ENCODE assay signal across 15 cellular contexts in the genomic region with DNA sequence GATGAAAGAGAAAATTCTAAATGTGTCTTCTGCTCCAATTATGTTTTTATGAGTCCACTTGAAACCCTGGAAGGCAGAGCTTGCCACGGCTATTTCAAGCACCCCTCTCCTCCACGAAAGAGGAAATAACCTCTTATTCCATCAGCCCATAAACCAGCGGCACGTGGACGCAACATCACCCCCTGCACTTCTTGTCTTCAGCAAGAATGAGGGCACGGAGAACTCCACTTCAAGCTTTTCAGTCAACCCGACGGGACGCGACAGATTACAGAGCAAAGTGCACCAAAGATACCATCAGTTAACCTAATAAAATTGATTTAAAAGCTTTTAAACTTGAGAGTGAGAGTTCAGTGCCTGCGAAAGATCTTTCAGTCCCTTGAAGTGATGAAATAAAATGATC.
DNase-seq lines count a peak whose midpoint lies in the region; ATAC-seq and TF ChIP-seq lines count a peak whose summit lies in the region.
"Had no signal": no experiment of that assay in that cellular context is flagged by ENCODE, and none has a peak within 500 bp of the region (broad histone marks: within the 10 kb centered on the region; RNA-seq: fewer than 3 reads in every experiment).

No MANE protein-coding gene starts in this region.

- no peak overlapping the region for H2BK12ac ChIP-seq in neuronal stem cell (ENCODE audit: low read length)

- H3K4me1 ChIP-seq in GM23338 (ENCODE audit: insufficient read depth) (no peaks in the 10 kb centered on the region), neuronal stem cell (ENCODE audit: control insufficient read depth in 2 of 2, insufficient read depth in 1 of 2, low read depth in 1 of 2, low read length in 2 of 2) (peaks cover 2 to 4% of the 10 kb centered on the region in 2 donors)
- H3K4me1 ChIP-seq: A549 had no signal

- no peaks in the 10 kb centered on the region for H3K9me2 ChIP-seq in GM23338 (ENCODE audit: insufficient read depth)

- H3K79me1 ChIP-seq in neuronal stem cell (ENCODE audit: low read depth, low read length): no peaks in the 10 kb centered on the region

- no peak overlapping the region for H4K8ac ChIP-seq in neuronal stem cell (ENCODE audit: low read depth, low read length)

- in situ Hi-C loops in KBM-7 (cut with MboI; ENCODE audit: low pct_unique_long_range_greater_than_20kb, low sequenced_read_pairs): no loop called here

- no peaks in the 10 kb centered on the region; the same call in 1 of the 2 replicates for H3K36me3 ChIP-seq in GM23338 (ENCODE audit: insufficient read depth)
- H3K36me3 ChIP-seq in neuronal stem cell (replicated peaks in 1 of 2; ENCODE audit: control insufficient read depth in 2 of 2, insufficient read depth in 2 of 2, low read length in 2 of 2): no peaks in the 10 kb centered on the region

- H3K4ac ChIP-seq in neuronal stem cell (ENCODE audit: low read length): no peak overlapping the region

- H2AFZ ChIP-seq in GM23338 (no peak overlapping the region), neuronal stem cell (ENCODE audit: low read length) (no peak overlapping the region)

- H3K4me3 Mint-ChIP-seq in GM23338 (no peak overlapping the region), WTC11 (no peak overlapping the region)
- H3K4me3 Mint-ChIP-seq: CD14-positive monocyte; CD8-positive, alpha-beta T cell; HFFc6 had no signal

- H3K27ac Mint-ChIP-seq in GM23338: no peak overlapping the region
- H3K27ac Mint-ChIP-seq in WTC11: peak overlapping the region; percentile 75
- H3K27ac Mint-ChIP-seq: CD14-positive monocyte; CD8-positive, alpha-beta T cell; HFFc6 had no signal

- H3K36me3 Mint-ChIP-seq in GM23338 (ENCODE audit: low read depth) (peaks cover 33% of the 10 kb centered on the region), WTC11 (peaks cover 18% of the 10 kb centered on the region)
- H3K36me3 Mint-ChIP-seq: CD14-positive monocyte; CD8-positive, alpha-beta T cell had no signal

- H3F3A ChIP-seq in GM23338 (replicated peaks; ENCODE audit: low read depth): no peaks in the 10 kb centered on the region

- no peak overlapping the region for H2AK5ac ChIP-seq in neuronal stem cell (ENCODE audit: low read depth, low read length)

- DNase-seq in GM23338 (ENCODE audit: low spot score): no peak
- DNase-seq in KBM-7: peak; percentile 0
- DNase-seq in WTC11 (ENCODE audit: low spot score): no peak
- no peak for DNase-seq in neuronal stem cell (ENCODE audit: low spot score)
- DNase-seq in DMS114 treated with DMSO at 0.1 percent for 48 hours (lab: John Stamatoyannopoulos, UW; ENCODE audit: unreplicated experiment): no peak
- DNase-seq: CD8-positive, alpha-beta T cell; COR-L47; DND-41; GDM1; HCEC 1CT; HFFc6 had no signal

- H2BK120ac ChIP-seq in neuronal stem cell (ENCODE audit: low read depth, low read length): no peak overlapping the region

- 0 out of 2 replicates have a peak overlapping the region, but pooled peaks have one; percentile 66 for H3K27ac ChIP-seq in GM23338 (ENCODE audit: low read depth)
- H3K27ac ChIP-seq in neuronal stem cell (replicated peaks; ENCODE audit: low read length): no peak overlapping the region
- H3K27ac ChIP-seq: A549, HL-60 had no signal

- TF ChIP-seq CTCF in GM23338 (conservative IDR thresholded peaks at IDR 0.05; ENCODE audit: low read depth in 2 of 2): no peak
- no peak for TF ChIP-seq CTCF in WTC11 (IDR thresholded peaks at IDR 0.05)

- POLR2A ChIA-PET in WTC11 (lab: Charles Lee): no interaction called here

- H3K4me1 Mint-ChIP-seq in GM23338 (peaks cover 6% of the 10 kb centered on the region; the same call in 1 of the 3 replicates), WTC11 (peaks cover 21% of the 10 kb centered on the region)
- H3K4me1 Mint-ChIP-seq: CD14-positive monocyte had no signal

- H4K91ac ChIP-seq in neuronal stem cell (ENCODE audit: low read depth, low read length, poor library complexity): no peak overlapping the region

- H3K9me3 ChIP-seq in neuronal stem cell (replicated peaks in 1 of 2; ENCODE audit: control insufficient read depth in 2 of 2, insufficient read depth in 1 of 2, low read depth in 1 of 2, low read length in 2 of 2): no peaks in the 10 kb centered on the region
- H3K9me3 ChIP-seq: A549 had no signal

- H3K14ac ChIP-seq in neuronal stem cell (ENCODE audit: low read length): no peak overlapping the region

- ATAC-seq in GM23338 (no peak), WTC11 (no peak), HG02763 (IDR thresholded peaks at IDR 0.05; ENCODE audit: unreplicated experiment) (no peak)
- ATAC-seq: A549; CD8-positive, alpha-beta T cell had no signal

- no peak overlapping the region for H3K9ac ChIP-seq in neuronal stem cell (ENCODE audit: low read depth, low read length, poor library complexity)

- H4K20me1 ChIP-seq in GM23338 (replicated peaks; ENCODE audit: insufficient read depth): no peaks in the 10 kb centered on the region

- H3K4me3 ChIP-seq in GM23338 (no peak overlapping the region), neuronal stem cell (ENCODE audit: low read length in 2 of 2) (no peak overlapping the region)
- H3K4me3 ChIP-seq: A549 had no signal

- CTCF ChIA-PET in WTC11 (lab: Charles Lee): interaction anchor here (0.6 kb wide), 1 partner anchor 410 kb away, joined by 3 read pairs; no protein-coding TSS in a partner anchor

- peaks cover 7% of the 10 kb centered on the region for H3K27me3 Mint-ChIP-seq in GM23338 (ENCODE audit: insufficient read depth, low read depth, poor library complexity)
- H3K27me3 Mint-ChIP-seq in WTC11 (ENCODE audit: low read depth): no peaks in the 10 kb centered on the region; the same call in 1 of the 2 replicates

- H3K9me3 Mint-ChIP-seq in GM23338 (peaks cover 19% of the 10 kb centered on the region), WTC11 (peaks cover 20% of the 10 kb centered on the region)

- H3K23ac ChIP-seq in neuronal stem cell (ENCODE audit: low read depth, low read length, poor library complexity): no peak overlapping the region

- no peaks in the 10 kb centered on the region for H3K79me2 ChIP-seq in GM23338 (replicated peaks; ENCODE audit: insufficient read depth)

- H3K27me3 ChIP-seq in GM23338 (ENCODE audit: insufficient read depth): no peaks in the 10 kb centered on the region
- no peaks in the 10 kb centered on the region for H3K27me3 ChIP-seq in neuronal stem cell (ENCODE audit: control insufficient read depth in 3 of 3, insufficient read depth in 3 of 3, low read depth in 1 of 3, low read length in 3 of 3)

- peak overlapping the region; percentile 42 for H3K18ac ChIP-seq in neuronal stem cell (ENCODE audit: low read length)

- H3K4me2 ChIP-seq in GM23338 (no peak overlapping the region), neuronal stem cell (ENCODE audit: insufficient read depth, low read length, poor library complexity, severe bottlenecking) (no peak overlapping the region)
- H3K4me2 ChIP-seq: A549 had no signal

- no peak overlapping the region for H2BK15ac ChIP-seq in neuronal stem cell (ENCODE audit: low read length)

- no CpG with 5 or more reads among the region's 11 CpGs for WGBS in neuronal stem cell (ENCODE audit: extremely low coverage in 2 of 2, insufficient read length in 2 of 2, insufficient replicate concordance in 1 of 2), 2 donors

- H2BK5ac ChIP-seq in neuronal stem cell (ENCODE audit: low read length): no peak overlapping the region

TF ChIP-seq in GM23338, 12 proteins besides CTCF, POLR2A, EP300 and RAD21 (continues in another document):
- no peak for TF ChIP-seq JUNB (IDR thresholded peaks at IDR 0.05; ENCODE audit: unreplicated experiment)

TF ChIP-seq in WTC11, 78 proteins besides CTCF, POLR2A, EP300 and RAD21 (continues in another document):
- TF ChIP-seq NR2C2 (CRISPR knock-in tag; IDR thresholded peaks at IDR 0.05) (no peak), MAX (CRISPR knock-in tag; IDR thresholded peaks at IDR 0.05) (no peak), ZNF416 (CRISPR knock-in tag; IDR thresholded peaks at IDR 0.05) (no peak), FOXJ3 (CRISPR knock-in tag; IDR thresholded peaks at IDR 0.05; ENCODE audit: borderline replicate concordance) (no peak), NFYB (CRISPR knock-in tag; conservative IDR thresholded peaks at IDR 0.05; ENCODE audit: low read depth) (no peak), ZNF396 (CRISPR knock-in tag; IDR thresholded peaks at IDR 0.05; ENCODE audit: borderline replicate concordance) (no peak), SMAD3 (CRISPR knock-in tag; IDR thresholded peaks at IDR 0.05; ENCODE audit: borderline replicate concordance) (no peak)
- TF ChIP-seq, protein P1, sequence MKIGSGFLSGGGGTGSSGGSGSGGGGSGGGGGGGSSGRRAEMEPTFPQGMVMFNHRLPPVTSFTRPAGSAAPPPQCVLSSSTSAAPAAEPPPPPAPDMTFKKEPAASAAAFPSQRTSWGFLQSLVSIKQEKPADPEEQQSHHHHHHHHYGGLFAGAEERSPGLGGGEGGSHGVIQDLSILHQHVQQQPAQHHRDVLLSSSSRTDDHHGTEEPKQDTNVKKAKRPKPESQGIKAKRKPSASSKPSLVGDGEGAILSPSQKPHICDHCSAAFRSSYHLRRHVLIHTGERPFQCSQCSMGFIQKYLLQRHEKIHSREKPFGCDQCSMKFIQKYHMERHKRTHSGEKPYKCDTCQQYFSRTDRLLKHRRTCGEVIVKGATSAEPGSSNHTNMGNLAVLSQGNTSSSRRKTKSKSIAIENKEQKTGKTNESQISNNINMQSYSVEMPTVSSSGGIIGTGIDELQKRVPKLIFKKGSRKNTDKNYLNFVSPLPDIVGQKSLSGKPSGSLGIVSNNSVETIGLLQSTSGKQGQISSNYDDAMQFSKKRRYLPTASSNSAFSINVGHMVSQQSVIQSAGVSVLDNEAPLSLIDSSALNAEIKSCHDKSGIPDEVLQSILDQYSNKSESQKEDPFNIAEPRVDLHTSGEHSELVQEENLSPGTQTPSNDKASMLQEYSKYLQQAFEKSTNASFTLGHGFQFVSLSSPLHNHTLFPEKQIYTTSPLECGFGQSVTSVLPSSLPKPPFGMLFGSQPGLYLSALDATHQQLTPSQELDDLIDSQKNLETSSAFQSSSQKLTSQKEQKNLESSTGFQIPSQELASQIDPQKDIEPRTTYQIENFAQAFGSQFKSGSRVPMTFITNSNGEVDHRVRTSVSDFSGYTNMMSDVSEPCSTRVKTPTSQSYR (CRISPR knock-in tag; IDR thresholded peaks at IDR 0.05): no peak
- TF ChIP-seq, protein P2, sequence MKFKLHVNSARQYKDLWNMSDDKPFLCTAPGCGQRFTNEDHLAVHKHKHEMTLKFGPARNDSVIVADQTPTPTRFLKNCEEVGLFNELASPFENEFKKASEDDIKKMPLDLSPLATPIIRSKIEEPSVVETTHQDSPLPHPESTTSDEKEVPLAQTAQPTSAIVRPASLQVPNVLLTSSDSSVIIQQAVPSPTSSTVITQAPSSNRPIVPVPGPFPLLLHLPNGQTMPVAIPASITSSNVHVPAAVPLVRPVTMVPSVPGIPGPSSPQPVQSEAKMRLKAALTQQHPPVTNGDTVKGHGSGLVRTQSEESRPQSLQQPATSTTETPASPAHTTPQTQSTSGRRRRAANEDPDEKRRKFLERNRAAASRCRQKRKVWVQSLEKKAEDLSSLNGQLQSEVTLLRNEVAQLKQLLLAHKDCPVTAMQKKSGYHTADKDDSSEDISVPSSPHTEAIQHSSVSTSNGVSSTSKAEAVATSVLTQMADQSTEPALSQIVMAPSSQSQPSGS (CRISPR knock-in tag; IDR thresholded peaks at IDR 0.05; ENCODE audit: borderline replicate concordance, low read depth): no peak
